ENCODE assay signal across 1 cellular context in the genomic region with DNA sequence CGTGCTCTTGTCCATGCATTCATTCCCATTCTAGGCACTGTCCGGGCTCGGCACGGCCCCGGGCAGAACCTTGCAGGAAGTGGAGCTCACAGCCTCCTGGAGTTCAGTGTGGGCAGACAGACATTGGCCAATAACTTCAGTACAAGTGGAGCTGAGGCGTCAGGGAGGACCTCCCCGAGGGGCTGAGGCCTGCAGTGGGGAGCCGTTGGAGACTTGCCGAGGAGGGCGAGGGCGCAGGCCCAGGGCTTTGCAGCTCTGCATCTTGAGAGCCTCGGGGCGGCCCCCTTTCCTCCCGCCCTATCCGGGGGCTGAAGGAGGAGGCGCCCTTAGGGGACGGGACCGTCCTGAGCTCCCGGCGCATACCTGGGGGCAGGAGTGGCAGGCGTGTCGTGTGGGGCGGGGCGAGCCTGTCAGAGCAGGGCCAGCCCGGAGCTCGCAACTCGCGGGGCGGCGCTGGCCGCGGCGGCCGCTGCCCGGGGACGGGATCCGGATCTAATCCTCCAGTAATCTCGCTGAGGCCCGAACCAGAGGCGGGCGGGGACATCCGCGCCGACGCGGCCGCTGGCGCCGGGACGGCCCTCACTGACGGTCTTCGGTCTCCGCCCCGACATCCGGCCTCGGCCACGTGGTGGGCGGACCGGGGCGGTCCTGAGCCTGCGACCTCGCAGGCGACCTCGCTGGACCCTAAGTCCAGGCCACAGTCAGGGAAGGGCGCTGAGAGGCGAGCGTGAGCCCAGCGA.
TF ChIP-seq lines count a peak whose summit lies in the region.

Gene ACY1, plus strand, starts transcription at position 698 of the 740 bp plus-strand sequence. CDS start 530 bp downstream, outside the sequence.

TF ChIP-seq in K562, 482 proteins besides CTCF, POLR2A, EP300 and RAD21 (continued from another document and continues in another):
- peak in 1 of 3 experiments; percentile 91; a peak in 2 of 6 replicates for TF ChIP-seq ZBTB11 (CRISPR knock-in tag; IDR thresholded peaks at IDR 0.05)
- no peak for TF ChIP-seq CSDE1 (IDR thresholded peaks at IDR 0.05)
- no peak for TF ChIP-seq THAP7 (CRISPR knock-in tag; IDR thresholded peaks at IDR 0.05)
- TF ChIP-seq ZC3H11A (IDR thresholded peaks at IDR 0.05; ENCODE audit: low read depth, low read length), result no peak; the same call in 1 of the 2 replicates
- no peak for TF ChIP-seq TCF7 (IDR thresholded peaks at IDR 0.05; ENCODE audit: borderline replicate concordance)
- TF ChIP-seq NFXL1 (CRISPR knock-in tag; IDR thresholded peaks at IDR 0.05), result no peak
- no peak; the same call in 1 of the 2 replicates for TF ChIP-seq SIN3B (IDR thresholded peaks at IDR 0.05; ENCODE audit: low read depth)
- TF ChIP-seq, protein P1, sequence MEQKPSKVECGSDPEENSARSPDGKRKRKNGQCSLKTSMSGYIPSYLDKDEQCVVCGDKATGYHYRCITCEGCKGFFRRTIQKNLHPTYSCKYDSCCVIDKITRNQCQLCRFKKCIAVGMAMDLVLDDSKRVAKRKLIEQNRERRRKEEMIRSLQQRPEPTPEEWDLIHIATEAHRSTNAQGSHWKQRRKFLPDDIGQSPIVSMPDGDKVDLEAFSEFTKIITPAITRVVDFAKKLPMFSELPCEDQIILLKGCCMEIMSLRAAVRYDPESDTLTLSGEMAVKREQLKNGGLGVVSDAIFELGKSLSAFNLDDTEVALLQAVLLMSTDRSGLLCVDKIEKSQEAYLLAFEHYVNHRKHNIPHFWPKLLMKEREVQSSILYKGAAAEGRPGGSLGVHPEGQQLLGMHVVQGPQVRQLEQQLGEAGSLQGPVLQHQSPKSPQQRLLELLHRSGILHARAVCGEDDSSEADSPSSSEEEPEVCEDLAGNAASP (IDR thresholded peaks at IDR 0.05), result no peak
- no peak for TF ChIP-seq ZBTB17 (CRISPR knock-in tag; IDR thresholded peaks at IDR 0.05)
- no peak for TF ChIP-seq GATAD2A (IDR thresholded peaks at IDR 0.05)
- TF ChIP-seq HLTF (IDR thresholded peaks at IDR 0.05), result no peak
- TF ChIP-seq FOXA3 (CRISPR knock-in tag; conservative IDR thresholded peaks at IDR 0.05 in 1 of 2, IDR thresholded peaks at IDR 0.05 in 1 of 2), result peak in 1 of 2 experiments; percentile 54; a peak in 1 of 4 replicates
- no peak for TF ChIP-seq MEF2D (tag; conservative IDR thresholded peaks at IDR 0.05; ENCODE audit: low read depth)
- TF ChIP-seq POLR2H (tag; IDR thresholded peaks at IDR 0.05; ENCODE audit: low read depth), result no peak
- TF ChIP-seq ZNF121 (CRISPR knock-in tag; conservative IDR thresholded peaks at IDR 0.05), result no peak
- TF ChIP-seq, protein P2, sequence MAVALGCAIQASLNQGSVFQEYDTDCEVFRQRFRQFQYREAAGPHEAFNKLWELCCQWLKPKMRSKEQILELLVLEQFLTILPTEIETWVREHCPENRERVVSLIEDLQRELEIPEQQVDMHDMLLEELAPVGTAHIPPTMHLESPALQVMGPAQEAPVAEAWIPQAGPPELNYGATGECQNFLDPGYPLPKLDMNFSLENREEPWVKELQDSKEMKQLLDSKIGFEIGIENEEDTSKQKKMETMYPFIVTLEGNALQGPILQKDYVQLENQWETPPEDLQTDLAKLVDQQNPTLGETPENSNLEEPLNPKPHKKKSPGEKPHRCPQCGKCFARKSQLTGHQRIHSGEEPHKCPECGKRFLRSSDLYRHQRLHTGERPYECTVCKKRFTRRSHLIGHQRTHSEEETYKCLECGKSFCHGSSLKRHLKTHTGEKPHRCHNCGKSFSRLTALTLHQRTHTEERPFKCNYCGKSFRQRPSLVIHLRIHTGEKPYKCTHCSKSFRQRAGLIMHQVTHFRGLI (CRISPR knock-in tag; IDR thresholded peaks at IDR 0.05), result no peak
- TF ChIP-seq XRCC5 (IDR thresholded peaks at IDR 0.05; ENCODE audit: low read depth, low read length), result no peak
- TF ChIP-seq CEBPB (tag; IDR thresholded peaks at IDR 0.05), result peak; percentile 50; the same call in 1 of the 2 replicates
- TF ChIP-seq ILF3 (IDR thresholded peaks at IDR 0.05; ENCODE audit: borderline replicate concordance), result no peak
- no peak for TF ChIP-seq PHF20 (IDR thresholded peaks at IDR 0.05; ENCODE audit: partially characterized antibody)
- no peak for TF ChIP-seq PRMT5 (CRISPR knock-in tag; IDR thresholded peaks at IDR 0.05)
- TF ChIP-seq POLR2AphosphoS5 (IDR thresholded peaks at IDR 0.05; ENCODE audit: control insufficient read depth, insufficient read depth, low read depth, low read length), result peak; percentile 77; the same call in 1 of the 2 replicates
- no peak for TF ChIP-seq ARID2 (IDR thresholded peaks at IDR 0.05)
- TF ChIP-seq ZNF583 (CRISPR knock-in tag; IDR thresholded peaks at IDR 0.05), result no peak
- TF ChIP-seq, protein P3, sequence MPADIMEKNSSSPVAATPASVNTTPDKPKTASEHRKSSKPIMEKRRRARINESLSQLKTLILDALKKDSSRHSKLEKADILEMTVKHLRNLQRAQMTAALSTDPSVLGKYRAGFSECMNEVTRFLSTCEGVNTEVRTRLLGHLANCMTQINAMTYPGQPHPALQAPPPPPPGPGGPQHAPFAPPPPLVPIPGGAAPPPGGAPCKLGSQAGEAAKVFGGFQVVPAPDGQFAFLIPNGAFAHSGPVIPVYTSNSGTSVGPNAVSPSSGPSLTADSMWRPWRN (IDR thresholded peaks at IDR 0.05; ENCODE audit: low read depth), result no peak
- TF ChIP-seq MCM7 (IDR thresholded peaks at IDR 0.05), result no peak
- peak; percentile 85 for TF ChIP-seq CREB1 (IDR thresholded peaks at IDR 0.05)
- TF ChIP-seq CREB1 (CRISPR knock-in tag; IDR thresholded peaks at IDR 0.05), result peak; percentile 62; the same call in 1 of the 2 replicates
- no peak for TF ChIP-seq NCOA1 (IDR thresholded peaks at IDR 0.05; ENCODE audit: low read depth)
- TF ChIP-seq ZNF695 (CRISPR knock-in tag; IDR thresholded peaks at IDR 0.05), result no peak
- TF ChIP-seq GMEB1 (CRISPR knock-in tag; IDR thresholded peaks at IDR 0.05), result peak; percentile 39; the same call in 1 of the 2 replicates
- no peak for TF ChIP-seq FOXK2 (conservative IDR thresholded peaks at IDR 0.05 in 1 of 2, IDR thresholded peaks at IDR 0.05 in 1 of 2; ENCODE audit: low read depth in 2 of 2)
- TF ChIP-seq, protein P4, sequence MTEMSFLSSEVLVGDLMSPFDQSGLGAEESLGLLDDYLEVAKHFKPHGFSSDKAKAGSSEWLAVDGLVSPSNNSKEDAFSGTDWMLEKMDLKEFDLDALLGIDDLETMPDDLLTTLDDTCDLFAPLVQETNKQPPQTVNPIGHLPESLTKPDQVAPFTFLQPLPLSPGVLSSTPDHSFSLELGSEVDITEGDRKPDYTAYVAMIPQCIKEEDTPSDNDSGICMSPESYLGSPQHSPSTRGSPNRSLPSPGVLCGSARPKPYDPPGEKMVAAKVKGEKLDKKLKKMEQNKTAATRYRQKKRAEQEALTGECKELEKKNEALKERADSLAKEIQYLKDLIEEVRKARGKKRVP (CRISPR knock-in tag; IDR thresholded peaks at IDR 0.05), result no peak
- TF ChIP-seq POU5F1 (IDR thresholded peaks at IDR 0.05; ENCODE audit: borderline replicate concordance, low read depth, low read length, partially characterized antibody), result no peak
- TF ChIP-seq L3MBTL2 (IDR thresholded peaks at IDR 0.05), result peak; percentile 92
- no peak for TF ChIP-seq ZBTB26 (CRISPR knock-in tag; IDR thresholded peaks at IDR 0.05)
- no peak for TF ChIP-seq POLR2AphosphoS2 (IDR thresholded peaks at IDR 0.05; ENCODE audit: low read length)
- TF ChIP-seq, protein P5, sequence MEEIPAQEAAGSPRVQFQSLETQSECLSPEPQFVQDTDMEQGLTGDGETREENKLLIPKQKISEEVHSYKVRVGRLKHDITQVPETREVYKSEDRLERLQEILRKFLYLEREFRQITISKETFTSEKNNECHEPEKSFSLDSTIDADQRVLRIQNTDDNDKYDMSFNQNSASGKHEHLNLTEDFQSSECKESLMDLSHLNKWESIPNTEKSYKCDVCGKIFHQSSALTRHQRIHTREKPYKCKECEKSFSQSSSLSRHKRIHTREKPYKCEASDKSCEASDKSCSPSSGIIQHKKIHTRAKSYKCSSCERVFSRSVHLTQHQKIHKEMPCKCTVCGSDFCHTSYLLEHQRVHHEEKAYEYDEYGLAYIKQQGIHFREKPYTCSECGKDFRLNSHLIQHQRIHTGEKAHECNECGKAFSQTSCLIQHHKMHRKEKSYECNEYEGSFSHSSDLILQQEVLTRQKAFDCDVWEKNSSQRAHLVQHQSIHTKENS (CRISPR knock-in tag; IDR thresholded peaks at IDR 0.05), result no peak
- peak in 1 of 2 experiments; percentile 64; a peak in 2 of 4 replicates for TF ChIP-seq RCOR1 (IDR thresholded peaks at IDR 0.05; ENCODE audit: borderline replicate concordance in 1 of 2, low read depth in 2 of 2, low read length in 2 of 2)
- no peak for TF ChIP-seq TEAD4 (IDR thresholded peaks at IDR 0.05; ENCODE audit: low read length)
- no peak for TF ChIP-seq TEAD4 (CRISPR knock-in tag; IDR thresholded peaks at IDR 0.05; ENCODE audit: borderline replicate concordance)
- TF ChIP-seq, protein P6, sequence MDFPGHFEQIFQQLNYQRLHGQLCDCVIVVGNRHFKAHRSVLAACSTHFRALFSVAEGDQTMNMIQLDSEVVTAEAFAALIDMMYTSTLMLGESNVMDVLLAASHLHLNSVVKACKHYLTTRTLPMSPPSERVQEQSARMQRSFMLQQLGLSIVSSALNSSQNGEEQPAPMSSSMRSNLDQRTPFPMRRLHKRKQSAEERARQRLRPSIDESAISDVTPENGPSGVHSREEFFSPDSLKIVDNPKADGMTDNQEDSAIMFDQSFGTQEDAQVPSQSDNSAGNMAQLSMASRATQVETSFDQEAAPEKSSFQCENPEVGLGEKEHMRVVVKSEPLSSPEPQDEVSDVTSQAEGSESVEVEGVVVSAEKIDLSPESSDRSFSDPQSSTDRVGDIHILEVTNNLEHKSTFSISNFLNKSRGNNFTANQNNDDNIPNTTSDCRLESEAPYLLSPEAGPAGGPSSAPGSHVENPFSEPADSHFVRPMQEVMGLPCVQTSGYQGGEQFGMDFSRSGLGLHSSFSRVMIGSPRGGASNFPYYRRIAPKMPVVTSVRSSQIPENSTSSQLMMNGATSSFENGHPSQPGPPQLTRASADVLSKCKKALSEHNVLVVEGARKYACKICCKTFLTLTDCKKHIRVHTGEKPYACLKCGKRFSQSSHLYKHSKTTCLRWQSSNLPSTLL (IDR thresholded peaks at IDR 0.05), result no peak
- no peak for TF ChIP-seq E2F5 (CRISPR knock-in tag; IDR thresholded peaks at IDR 0.05)
- no peak for TF ChIP-seq FOXJ2 (tag; IDR thresholded peaks at IDR 0.05)
